ENCODE assay signal across 28 cellular contexts in genomic region chr6:33235221-33235634, GRCh38. TPM values are rescaled to one million over a fixed set of nuclear protein-coding genes. Genes with fewer than 3 reads are reported as not detected.
DNase-seq lines count a peak whose midpoint lies in the region; ATAC-seq and TF ChIP-seq lines count a peak whose summit lies in the region.
"Had no signal": no experiment of that assay in that cellular context is flagged by ENCODE, and none has a peak within 500 bp of the region (broad histone marks: within the 10 kb centered on the region; RNA-seq: fewer than 3 reads in every experiment).

No MANE protein-coding gene starts in this region.

- H3K4me3 Mint-ChIP-seq in GM23338 = no peak overlapping the region; the same call in 2 of the 3 replicates
- H3K4me3 Mint-ChIP-seq: activated B cell treated with CpG ODN at 0.5 μM for 24 hours; activated CD8-positive, alpha-beta memory T cell treated with anti-CD3 and anti-CD28 coated beads, Interleukin-2, amount 10 ng/mL, durations not matched to agents 7 days and 5 days; activated naive CD8-positive, alpha-beta T cell treated with anti-CD3 and anti-CD28 coated beads, Interleukin-2, amount 10 ng/mL, durations not matched to agents 7 days and 5 days; natural killer cell treated with Interleukin-12 subunit alpha and Interleukin-12 subunit beta and Interleukin-15 and Interleukin-18, amount 100 ng/mL, for 72 hours; stimulated activated naive B cell treated with anti-CD40 and anti-IgM and Interleukin-4, amounts not matched to agents 10 μg/mL and 1 μg/mL and 100 μg/mL, for 72 hours had no signal

- no peaks in the 10 kb centered on the region for H4K20me1 ChIP-seq in GM23338 (replicated peaks; ENCODE audit: insufficient read depth)

- H3K9me3 Mint-ChIP-seq in GM23338 = no peaks in the 10 kb centered on the region
- H3K9me3 Mint-ChIP-seq: activated B cell treated with CpG ODN at 0.5 μM for 24 hours; activated naive CD8-positive, alpha-beta T cell treated with anti-CD3 and anti-CD28 coated beads, Interleukin-2, amount 10 ng/mL, durations not matched to agents 7 days and 5 days; H9; natural killer cell treated with Interleukin-12 subunit alpha and Interleukin-12 subunit beta and Interleukin-15 and Interleukin-18, amount 100 ng/mL, for 72 hours had no signal

- H3K79me2 ChIP-seq in GM23338 (replicated peaks; ENCODE audit: insufficient read depth) = no peaks in the 10 kb centered on the region
- H3K79me2 ChIP-seq in parathyroid adenoma = no peaks in the 10 kb centered on the region

- H3K4me1 ChIP-seq in GM23338 (ENCODE audit: insufficient read depth) (peaks cover 9% of the 10 kb centered on the region), parathyroid adenoma (peaks cover 2% of the 10 kb centered on the region)
- H3K4me1 ChIP-seq: Caco-2, pancreas, upper lobe of left lung had no signal

- no peak for TF ChIP-seq CTCF in GM23338 (conservative IDR thresholded peaks at IDR 0.05; ENCODE audit: low read depth in 2 of 2)
- no peak for TF ChIP-seq CTCF in parathyroid adenoma (IDR thresholded peaks at IDR 0.05)

- no peak overlapping the region for H3K9ac ChIP-seq in parathyroid adenoma

- H3K4me3 ChIP-seq in GM23338 = no peak overlapping the region
- H3K4me3 ChIP-seq in parathyroid adenoma (ENCODE audit: low read depth, low read length) = no peak overlapping the region
- no peak overlapping the region for H3K4me3 ChIP-seq in MG63
- H3K4me3 ChIP-seq: coronary artery, pancreas, skin epidermis, upper lobe of left lung had no signal

- H3K27ac ChIP-seq in GM23338 (ENCODE audit: low read depth) (no peak overlapping the region), parathyroid adenoma (no peak overlapping the region)
- H3K27ac ChIP-seq: coronary artery, pancreas, skin epidermis, upper lobe of left lung had no signal

- H3K36me3 Mint-ChIP-seq in GM23338 (ENCODE audit: low read depth) = no peaks in the 10 kb centered on the region
- H3K36me3 Mint-ChIP-seq: activated CD8-positive, alpha-beta memory T cell treated with anti-CD3 and anti-CD28 coated beads, Interleukin-2, amount 10 ng/mL, durations not matched to agents 7 days and 5 days; activated naive CD8-positive, alpha-beta T cell treated with anti-CD3 and anti-CD28 coated beads, Interleukin-2, amount 10 ng/mL, durations not matched to agents 7 days and 5 days; CD14-positive monocyte; natural killer cell treated with Interleukin-12 subunit alpha and Interleukin-12 subunit beta and Interleukin-15 and Interleukin-18, amount 100 ng/mL, for 72 hours; stimulated activated naive B cell treated with anti-CD40 and anti-IgM and Interleukin-4, amounts not matched to agents 10 μg/mL and 1 μg/mL and 100 μg/mL, for 72 hours had no signal

- H3K4me2 ChIP-seq in GM23338 (peak overlapping the region; percentile 72), parathyroid adenoma (ENCODE audit: low read length) (no peak overlapping the region)

- H3K36me3 ChIP-seq in GM23338 (ENCODE audit: insufficient read depth) (no peaks in the 10 kb centered on the region), parathyroid adenoma (ENCODE audit: control insufficient read depth, insufficient read depth, low read length) (no peaks in the 10 kb centered on the region), MG63 (no peaks in the 10 kb centered on the region)
- H3K36me3 ChIP-seq: pancreas, upper lobe of left lung had no signal

- peak overlapping the region; percentile 93 for H2AFZ ChIP-seq in GM23338
- H2AFZ ChIP-seq in parathyroid adenoma = peak overlapping the region; percentile 66

- no peak overlapping the region for H3K27ac Mint-ChIP-seq in GM23338
- H3K27ac Mint-ChIP-seq: activated B cell treated with CpG ODN at 0.5 μM for 24 hours; activated CD8-positive, alpha-beta memory T cell treated with anti-CD3 and anti-CD28 coated beads, Interleukin-2, amount 10 ng/mL, durations not matched to agents 7 days and 5 days; activated naive CD8-positive, alpha-beta T cell treated with anti-CD3 and anti-CD28 coated beads, Interleukin-2, amount 10 ng/mL, durations not matched to agents 7 days and 5 days; CD14-positive monocyte; natural killer cell treated with Interleukin-12 subunit alpha and Interleukin-12 subunit beta and Interleukin-15 and Interleukin-18, amount 100 ng/mL, for 72 hours; stimulated activated naive B cell treated with anti-CD40 and anti-IgM and Interleukin-4, amounts not matched to agents 10 μg/mL and 1 μg/mL and 100 μg/mL, for 72 hours had no signal

- no peak for DNase-seq in GM23338 (ENCODE audit: low spot score)
- DNase-seq in NCI-H2171 (lab: John Stamatoyannopoulos, UW) = peak; percentile 90
- DNase-seq in islet precursor cell = peak; percentile 78
- no peak for DNase-seq in activated T-cell treated with anti-CD3 and anti-CD28 coated beads, Interleukin-2, amount 50 U/mL, for 1 hour
- no peak for DNase-seq in MG63
- no peak for DNase-seq in HK-2 (ENCODE audit: unreplicated experiment)
- DNase-seq: activated B cell treated with CpG ODN at 0.5 μM for 24 hours; activated CD8-positive, alpha-beta memory T cell treated with anti-CD3 and anti-CD28 coated beads, Interleukin-2, amount 10 ng/mL, durations not matched to agents 7 days and 5 days; activated gamma-delta T cell treated with Interleukin-2 at 50 U/mL for 16 hours; activated naive CD8-positive, alpha-beta T cell treated with anti-CD3 and anti-CD28 coated beads, Interleukin-2, amount 10 ng/mL, durations not matched to agents 7 days and 5 days; activated T-cell treated with anti-CD3 and anti-CD28 coated beads, Interleukin-2, amount 50 U/mL, for 48 hours; Caco-2; effector CD8-positive, alpha-beta T cell; H9; head of caudate nucleus; NCI-H1048; NCI-H1694 treated with DMSO at 0.1 percent for 48 hours; NCI-H526; NK-92 treated with Interleukin-12 subunit alpha and Interleukin-12 subunit beta, amount 100 ng/mL, for 24 hours; pancreas; retina; stimulated activated naive B cell treated with anti-CD40 and anti-IgM and Interleukin-4, amounts not matched to agents 10 μg/mL and 1 μg/mL and 100 μg/mL, for 72 hours; upper lobe of left lung had no signal

- H3F3A ChIP-seq in GM23338 (replicated peaks; ENCODE audit: low read depth) = 0 out of 2 replicates have a peak, but pooled peaks cover 3% of the 10 kb centered on the region

- ATAC-seq in GM23338 = peak; percentile 68
- ATAC-seq: activated CD8-positive, alpha-beta memory T cell treated with anti-CD3 and anti-CD28 coated beads, Interleukin-2, amount 10 ng/mL, durations not matched to agents 7 days and 5 days; natural killer cell treated with Interleukin-12 subunit alpha and Interleukin-12 subunit beta and Interleukin-15 and Interleukin-18, amount 100 ng/mL, for 72 hours; pancreas; stimulated activated naive B cell treated with anti-CD40 and anti-IgM and Interleukin-4, amounts not matched to agents 10 μg/mL and 1 μg/mL and 100 μg/mL, for 72 hours had no signal

- H3K9me3 ChIP-seq in parathyroid adenoma (ENCODE audit: control insufficient read depth, low read length) = no peaks in the 10 kb centered on the region
- H3K9me3 ChIP-seq in MG63 = no peaks in the 10 kb centered on the region
- H3K9me3 ChIP-seq: Caco-2, pancreas, upper lobe of left lung had no signal

- peaks cover 5% of the 10 kb centered on the region; the same call in 1 of the 2 replicates for H3K9me2 ChIP-seq in GM23338 (ENCODE audit: insufficient read depth)

- H3K27me3 Mint-ChIP-seq in GM23338 (ENCODE audit: insufficient read depth, low read depth, poor library complexity) = peaks cover 11% of the 10 kb centered on the region

- H3K27me3 ChIP-seq in GM23338 (ENCODE audit: insufficient read depth) (peaks cover 3% of the 10 kb centered on the region; the same call in 1 of the 2 replicates), parathyroid adenoma (ENCODE audit: control insufficient read depth, insufficient read depth, low read length) (no peaks in the 10 kb centered on the region), MG63 (peaks cover 18% of the 10 kb centered on the region)
- H3K27me3 ChIP-seq: pancreas, upper lobe of left lung had no signal

- H3K4me1 Mint-ChIP-seq in GM23338 = peaks cover 14% of the 10 kb centered on the region
- H3K4me1 Mint-ChIP-seq: activated B cell treated with CpG ODN at 0.5 μM for 24 hours; activated CD8-positive, alpha-beta memory T cell treated with anti-CD3 and anti-CD28 coated beads, Interleukin-2, amount 10 ng/mL, durations not matched to agents 7 days and 5 days; CD14-positive monocyte; stimulated activated naive B cell treated with anti-CD40 and anti-IgM and Interleukin-4, amounts not matched to agents 10 μg/mL and 1 μg/mL and 100 μg/mL, for 72 hours had no signal

TF ChIP-seq in GM23338, 12 proteins besides CTCF, POLR2A, EP300 and RAD21 (continues in another document):
- no peak for TF ChIP-seq EZH2 (IDR thresholded peaks at IDR 0.05; ENCODE audit: low read depth, unreplicated experiment)
- no peak for TF ChIP-seq POLR2AphosphoS5 (IDR thresholded peaks at IDR 0.05; ENCODE audit: low read depth)
- TF ChIP-seq EZH2phosphoT487 (IDR thresholded peaks at IDR 0.05; ENCODE audit: unreplicated experiment) = no peak
- TF ChIP-seq STAT1 (IDR thresholded peaks at IDR 0.05; ENCODE audit: unreplicated experiment) = no peak

RNA-seq across cellular contexts. Expression of gene RING1, which starts 26.9 kb away (rescaled TPM):
- 8.0 and 16.0 TPM in 2 replicates for total RNA-seq in GM23338 (2014; rRNA removed; shearing (Covaris generic))
- 6.4 and 8.3 TPM in 2 replicates for polyA plus RNA-seq in GM23338 (2016; fragmentation: Nextera tagmentation; extraction: Ambion mirVana)
- 77.7 and 171 TPM in 2 replicates for total RNA-seq in MG63 (2014; rRNA removed; shearing (Covaris generic); ENCODE audit: low replicate concordance)

RNA-seq across cellular contexts. Expression of gene HSD17B8, which starts 30.8 kb away (rescaled TPM):
- 8.9 and 16.0 TPM in 2 replicates for total RNA-seq in GM23338 (2014; rRNA removed; shearing (Covaris generic))
- 4.3 and 5.6 TPM in 2 replicates for polyA plus RNA-seq in GM23338 (2016; fragmentation: Nextera tagmentation; extraction: Ambion mirVana)
- total RNA-seq in MG63 (2014; rRNA removed; shearing (Covaris generic); ENCODE audit: low replicate concordance) = not detected in 2 replicates

RNA-seq across cellular contexts. Expression of gene SLC39A7, which starts 34.6 kb away (rescaled TPM):
- total RNA-seq in GM23338 (2014; rRNA removed; shearing (Covaris generic)) = 75.9 and 79.9 TPM in 2 replicates
- polyA plus RNA-seq in GM23338 (2016; fragmentation: Nextera tagmentation; extraction: Ambion mirVana) = 9.0 and 9.2 TPM in 2 replicates
- 397 and 459 TPM in 2 replicates for total RNA-seq in MG63 (2014; rRNA removed; shearing (Covaris generic); ENCODE audit: low replicate concordance)

RNA-seq across cellular contexts. Expression of gene RXRB, which starts 34.8 kb away (rescaled TPM):
- 11.3 and 11.6 TPM in 2 replicates for total RNA-seq in GM23338 (2014; rRNA removed; shearing (Covaris generic))
- polyA plus RNA-seq in GM23338 (2016; fragmentation: Nextera tagmentation; extraction: Ambion mirVana) = 6.7 and 6.9 TPM in 2 replicates
- total RNA-seq in MG63 (2014; rRNA removed; shearing (Covaris generic); ENCODE audit: low replicate concordance) = 43.6 and 58.8 TPM in 2 replicates

RNA-seq across cellular contexts. Expression of gene VPS52, which starts 36.4 kb away (rescaled TPM):
- total RNA-seq in GM23338 (2014; rRNA removed; shearing (Covaris generic)) = 25.0 and 31.1 TPM in 2 replicates
- polyA plus RNA-seq in GM23338 (2016; fragmentation: Nextera tagmentation; extraction: Ambion mirVana) = 20.6 and 27.9 TPM in 2 replicates
- total RNA-seq in MG63 (2014; rRNA removed; shearing (Covaris generic); ENCODE audit: low replicate concordance) = 38.1 and 47.4 TPM in 2 replicates

Comparison
In these comparisons a context has a peak if more than half of its experiments do, and no peak if none do; other contexts are left out.
1. DNase-seq: peak in NCI-H2171 (single experiment) and islet precursor cell (single experiment); none in GM23338 (single experiment), activated T-cell treated with anti-CD3 and anti-CD28 coated beads, Interleukin-2, amount 50 U/mL, for 1 hour (single experiment), MG63 (single experiment) and HK-2 (single experiment).